Comparison of ENCODE assay signal across 8 cellular contexts in the genomic region with DNA sequence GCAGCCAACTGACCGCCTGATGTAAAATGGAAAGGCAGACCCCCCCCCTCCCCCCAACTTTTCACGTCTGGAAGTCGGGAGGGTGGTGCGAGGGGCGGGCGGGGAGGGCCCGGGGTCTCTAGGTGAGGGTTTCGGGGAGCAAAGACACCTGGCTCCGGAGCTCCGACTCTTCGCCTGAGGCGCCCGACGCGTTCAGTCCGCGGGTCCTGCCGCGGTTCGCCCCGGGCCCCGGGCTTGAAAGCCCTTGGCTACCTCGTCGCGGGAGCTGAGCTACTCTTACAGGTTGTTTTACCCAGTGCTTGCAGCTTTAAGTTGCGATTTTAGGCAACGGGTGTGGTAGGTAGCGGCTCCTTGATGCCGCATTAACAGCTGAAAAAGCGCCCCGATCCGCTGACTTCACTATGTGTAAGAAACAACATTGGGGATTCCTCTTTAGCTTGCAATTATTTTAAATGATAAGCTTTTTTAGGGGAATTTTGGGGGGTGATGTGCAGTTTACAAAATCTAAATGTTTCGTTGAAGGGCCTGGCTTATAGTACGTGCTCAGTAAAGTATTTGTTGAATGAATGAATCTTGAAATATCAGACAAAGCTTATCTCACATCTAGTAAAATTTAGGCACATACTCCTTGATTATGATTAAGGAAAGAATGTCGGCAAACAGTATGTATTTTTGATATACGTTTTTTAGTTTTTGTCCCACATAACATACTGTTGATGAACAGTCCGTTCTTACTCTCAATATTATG. TPM values are rescaled to one million over a fixed set of nuclear protein-coding genes. Genes with fewer than 3 reads are reported as not detected.
DNase-seq lines count a peak whose midpoint lies in the region; ATAC-seq and TF ChIP-seq lines count a peak whose summit lies in the region.

No MANE protein-coding gene starts in this region.

- no peaks in the 10 kb centered on the region for H3K9me3 ChIP-seq in cardiac muscle cell (ENCODE audit: low read depth)
- no peaks in the 10 kb centered on the region for H3K9me3 ChIP-seq in trophoblast cell (ENCODE audit: insufficient read depth, low read depth, low read length)

- H3K27me3 ChIP-seq in GM23338 (ENCODE audit: insufficient read depth): no peaks in the 10 kb centered on the region
- no peaks in the 10 kb centered on the region for H3K27me3 ChIP-seq in cardiac muscle cell
- H3K27me3 ChIP-seq in trophoblast cell (ENCODE audit: insufficient read depth, low read length): no peaks in the 10 kb centered on the region

- peak overlapping the region; percentile 73; the same call in 1 of the 2 replicates for H2AFZ ChIP-seq in GM23338
- H2AFZ ChIP-seq in trophoblast cell (ENCODE audit: insufficient read depth, low read length, poor library complexity): peak overlapping the region; percentile 80

- H2BK12ac ChIP-seq in trophoblast cell (ENCODE audit: low read length): no peak overlapping the region

- peak overlapping the region; percentile 100 for H3K9ac ChIP-seq in trophoblast cell (ENCODE audit: low read length)

- TF ChIP-seq CTCF in Calu3 (IDR thresholded peaks at IDR 0.05; ENCODE audit: unreplicated experiment) (peak; percentile 5), GM23338 (conservative IDR thresholded peaks at IDR 0.05; ENCODE audit: low read depth in 2 of 2) (no peak), cardiac muscle cell (IDR thresholded peaks at IDR 0.05; ENCODE audit: low read depth, low read length) (no peak)

- H4K20me1 ChIP-seq in GM23338 (replicated peaks; ENCODE audit: insufficient read depth): peaks cover 6% of the 10 kb centered on the region; the same call in 1 of the 2 replicates

- peak overlapping the region; percentile 11 for H3K18ac ChIP-seq in trophoblast cell (ENCODE audit: low read length)

- H3K4me1 Mint-ChIP-seq in Calu3 (ENCODE audit: low read depth, unreplicated experiment): peaks cover 4% of the 10 kb centered on the region
- peaks cover 7% of the 10 kb centered on the region; the same call in 2 of the 3 replicates for H3K4me1 Mint-ChIP-seq in GM23338
- peaks cover 54% of the 10 kb centered on the region for H3K4me1 Mint-ChIP-seq in activated naive CD4-positive, alpha-beta T cell treated with anti-CD3 and anti-CD28 coated beads, Interleukin-2, amount 10 ng/mL, durations not matched to agents 7 days and 5 days

- peak overlapping the region; percentile 90; the same call in 1 of the 2 replicates for H3K27ac ChIP-seq in GM23338 (ENCODE audit: low read depth)
- peak overlapping the region; percentile 90 for H3K27ac ChIP-seq in cardiac muscle cell
- H3K27ac ChIP-seq in trophoblast cell (ENCODE audit: low read depth, low read length): peak overlapping the region; percentile 92

- peaks cover 5% of the 10 kb centered on the region for H3K79me1 ChIP-seq in trophoblast cell (ENCODE audit: low read length)

- H4K12ac ChIP-seq in trophoblast cell (ENCODE audit: low read depth, low read length): peak overlapping the region; percentile 61

- H3K79me2 ChIP-seq in GM23338 (replicated peaks; ENCODE audit: insufficient read depth): peaks cover 44% of the 10 kb centered on the region
- H3K79me2 ChIP-seq in trophoblast cell (ENCODE audit: control insufficient read depth, insufficient read depth, low read length, poor library complexity): peaks cover 7% of the 10 kb centered on the region

- peak overlapping the region; percentile 66 for H4K8ac ChIP-seq in trophoblast cell (ENCODE audit: low read depth, low read length)

- no peak overlapping the region for H2AK5ac ChIP-seq in trophoblast cell (ENCODE audit: low read length)

- H2BK120ac ChIP-seq in trophoblast cell (ENCODE audit: insufficient read depth, low read length, poor library complexity): peak overlapping the region; percentile 65

- no CpG with 5 or more reads among the region's 37 CpGs for WGBS in trophoblast cell (ENCODE audit: extremely low coverage, insufficient coverage, insufficient read length)

- CTCF ChIA-PET in Calu3 (lab: Charles Lee): interaction anchor here (0.7 to 2.7 kb wide), 14 partner anchors 10 to 158 kb away, joined by 3 to 13 read pairs (median 4); a partner anchor contains a TSS
- CTCF ChIA-PET in activated naive CD4-positive, alpha-beta T cell treated with anti-CD3 and anti-CD28 coated beads, Interleukin-2, amount 10 ng/mL, durations not matched to agents 7 days and 5 days (lab: Charles Lee): interaction anchor here (1.0 to 3.1 kb wide), 15 partner anchors 9 to 798 kb away, joined by 3 to 32 read pairs (median 5); no protein-coding TSS in a partner anchor

- DNase-seq in Calu3 (peak; percentile 36), GM23338 (ENCODE audit: low spot score) (peak; percentile 72), NCI-H748 treated with DMSO at 0.1 percent for 48 hours (lab: John Stamatoyannopoulos, UW) (peak; percentile 13), cardiac muscle cell (ENCODE audit: low read depth in 1 of 2, low spot score in 1 of 2) (peak; percentile 43 to 67), trophoblast cell (peak; percentile 37 to 69), DMS79 (lab: John Stamatoyannopoulos, UW) (no peak)
- peak; percentile 65 for DNase-seq in activated naive CD4-positive, alpha-beta T cell treated with anti-CD3 and anti-CD28 coated beads, Interleukin-2, amount 10 ng/mL, durations not matched to agents 7 days and 5 days

- H3K4me3 ChIP-seq in GM23338: peak overlapping the region; percentile 77
- H3K4me3 ChIP-seq in cardiac muscle cell: peak overlapping the region; percentile 86
- H3K4me3 ChIP-seq in trophoblast cell (ENCODE audit: low read depth, low read length): peak overlapping the region; percentile 99

- H3K9me2 ChIP-seq in GM23338 (ENCODE audit: insufficient read depth): no peaks in the 10 kb centered on the region

- H4K91ac ChIP-seq in trophoblast cell (ENCODE audit: low read depth, low read length): peak overlapping the region; percentile 60

- H3K9me3 Mint-ChIP-seq in Calu3 (ENCODE audit: low read depth, unreplicated experiment) (no peaks in the 10 kb centered on the region), GM23338 (no peaks in the 10 kb centered on the region)
- no peaks in the 10 kb centered on the region for H3K9me3 Mint-ChIP-seq in activated naive CD4-positive, alpha-beta T cell treated with anti-CD3 and anti-CD28 coated beads, Interleukin-2, amount 10 ng/mL, durations not matched to agents 7 days and 5 days

- H3K23ac ChIP-seq in trophoblast cell (ENCODE audit: low read length): no peak overlapping the region

- H3K27me3 Mint-ChIP-seq in Calu3 (ENCODE audit: unreplicated experiment): no peaks in the 10 kb centered on the region
- H3K27me3 Mint-ChIP-seq in GM23338 (ENCODE audit: insufficient read depth, low read depth, poor library complexity): no peaks in the 10 kb centered on the region
- no peaks in the 10 kb centered on the region for H3K27me3 Mint-ChIP-seq in activated naive CD4-positive, alpha-beta T cell treated with anti-CD3 and anti-CD28 coated beads, Interleukin-2, amount 10 ng/mL, durations not matched to agents 7 days and 5 days

- no peaks in the 10 kb centered on the region for H3K4me1 ChIP-seq in GM23338 (ENCODE audit: insufficient read depth)
- H3K4me1 ChIP-seq in cardiac muscle cell (ENCODE audit: low read depth): peaks cover 11% of the 10 kb centered on the region
- peaks cover 0 to 2% of the 10 kb centered on the region in 2 experiments for H3K4me1 ChIP-seq in trophoblast cell (ENCODE audit: control insufficient read depth in 1 of 2, insufficient read depth in 2 of 2, low read length in 2 of 2)

- no TSS peak for BruUV-seq in Calu3 (replicated peaks; lab: Mats Ljungman, UMichigan)

- H2BK5ac ChIP-seq in trophoblast cell (ENCODE audit: low read depth, low read length, poor library complexity): peak overlapping the region; percentile 54

- intact Hi-C loops in Calu3 (cut with micrococcal nuclease; ENCODE audit: unreplicated experiment): loop anchor here (2.0 kb wide), 2 partner anchors 16 to 114 kb away; no protein-coding TSS in a partner anchor

- peak overlapping the region; percentile 83 for H3K4me2 ChIP-seq in GM23338
- peak overlapping the region; percentile 65 for H3K4me2 ChIP-seq in trophoblast cell (ENCODE audit: low read length)

- H3K27ac Mint-ChIP-seq in Calu3 (ENCODE audit: unreplicated experiment) (peak overlapping the region; percentile 88), GM23338 (peak overlapping the region; percentile 91)
- peak overlapping the region; percentile 90 for H3K27ac Mint-ChIP-seq in activated naive CD4-positive, alpha-beta T cell treated with anti-CD3 and anti-CD28 coated beads, Interleukin-2, amount 10 ng/mL, durations not matched to agents 7 days and 5 days

- peak overlapping the region; percentile 54 for H3K4ac ChIP-seq in trophoblast cell (ENCODE audit: low read depth, low read length)

- H3K4me3 Mint-ChIP-seq in Calu3 (ENCODE audit: low read depth, unreplicated experiment) (peak overlapping the region; percentile 81), GM23338 (peak overlapping the region; percentile 90)
- H3K4me3 Mint-ChIP-seq in activated naive CD4-positive, alpha-beta T cell treated with anti-CD3 and anti-CD28 coated beads, Interleukin-2, amount 10 ng/mL, durations not matched to agents 7 days and 5 days: peak overlapping the region; percentile 74

- peak overlapping the region; percentile 88 for H3K14ac ChIP-seq in trophoblast cell (ENCODE audit: low read length)

- ATAC-seq in GM23338 (peak; percentile 49), HG02973 (IDR thresholded peaks at IDR 0.05; ENCODE audit: unreplicated experiment) (no peak)

- H3F3A ChIP-seq in GM23338 (replicated peaks; ENCODE audit: low read depth): no peaks in the 10 kb centered on the region

- H3K36me3 Mint-ChIP-seq in Calu3 (ENCODE audit: insufficient read depth, unreplicated experiment) (peaks cover 54% of the 10 kb centered on the region), GM23338 (ENCODE audit: low read depth) (no peaks in the 10 kb centered on the region)
- peaks cover 28% of the 10 kb centered on the region for H3K36me3 Mint-ChIP-seq in activated naive CD4-positive, alpha-beta T cell treated with anti-CD3 and anti-CD28 coated beads, Interleukin-2, amount 10 ng/mL, durations not matched to agents 7 days and 5 days

- no peaks in the 10 kb centered on the region for H3K36me3 ChIP-seq in GM23338 (ENCODE audit: insufficient read depth)
- no peaks in the 10 kb centered on the region for H3K36me3 ChIP-seq in cardiac muscle cell
- H3K36me3 ChIP-seq in trophoblast cell (ENCODE audit: control insufficient read depth in 1 of 2, insufficient read depth in 2 of 2, low read length in 2 of 2): peaks cover 0 to 2% of the 10 kb centered on the region in 2 experiments

TF ChIP-seq in GM23338, 12 proteins besides CTCF, POLR2A, EP300 and RAD21 (continues in another document):
- no peak for TF ChIP-seq JUNB (IDR thresholded peaks at IDR 0.05; ENCODE audit: unreplicated experiment)
- TF ChIP-seq ZNF331 (CRISPR knock-in tag; IDR thresholded peaks at IDR 0.05; ENCODE audit: low read depth): no peak
- TF ChIP-seq STAT1 (IDR thresholded peaks at IDR 0.05; ENCODE audit: unreplicated experiment): no peak

RNA-seq across cellular contexts. Expression of a gene that starts 0.8 kb away (rescaled TPM):
- total RNA-seq in Calu3 (2022) (63.9 and 65.5 TPM in 2 replicates), cardiac muscle cell (14.1 and 15.2 TPM in 2 replicates)
- 35.5 and 36.2 TPM in 2 replicates for total RNA-seq in GM23338 (2014; rRNA removed; shearing (Covaris generic))
- polyA plus RNA-seq in GM23338 (2016; fragmentation: Nextera tagmentation; extraction: Ambion mirVana) (22.3 and 24.2 TPM in 2 replicates), cardiac muscle cell (24.1 and 26.5 TPM in 2 replicates)
- polyA plus RNA-seq in trophoblast cell (2013): 15.6 and 16.5 TPM in 2 replicates
